Comparison of ENCODE assay signal across 8 cellular contexts in the genomic region with DNA sequence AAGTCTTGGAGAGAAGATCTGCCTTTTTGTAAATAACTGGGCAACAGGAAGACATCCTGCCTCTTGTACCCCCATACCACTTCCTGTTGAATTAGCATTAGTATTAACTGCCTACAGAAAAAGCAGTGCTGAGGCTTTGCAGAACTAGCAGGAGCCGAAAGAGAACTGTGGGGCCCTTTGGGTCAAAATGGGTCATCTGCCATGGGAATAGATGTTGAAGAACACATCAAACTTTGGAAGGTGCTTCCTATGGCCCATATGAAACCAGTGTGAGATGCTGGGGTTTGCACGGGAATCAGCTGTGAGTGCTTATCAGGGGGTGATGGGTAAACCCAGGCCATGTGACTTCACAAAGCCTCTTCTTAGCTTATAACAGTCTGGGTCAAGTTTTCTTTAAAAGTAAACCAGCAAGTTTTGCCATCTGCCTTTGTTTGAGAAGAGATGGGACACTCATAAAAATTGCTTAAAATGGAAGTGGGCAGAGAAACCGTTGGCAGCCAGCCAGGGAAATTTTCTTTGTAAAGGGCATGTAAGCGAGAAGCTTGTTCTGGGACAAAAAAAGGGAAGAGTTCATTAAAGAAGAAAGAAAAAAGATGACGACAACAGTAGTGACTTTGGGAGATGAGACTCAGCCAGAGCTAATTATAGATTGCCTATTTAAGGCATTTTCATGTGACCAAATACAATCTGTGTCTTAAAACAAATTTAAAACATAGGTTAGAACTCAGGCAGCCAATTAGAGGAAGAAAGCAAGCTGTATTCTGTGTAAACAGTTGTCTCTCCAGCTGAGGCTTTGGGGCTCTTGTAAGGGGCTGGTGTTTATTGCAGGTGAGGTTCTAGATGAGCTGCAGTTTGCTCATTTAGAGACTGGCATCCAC. TPM values are rescaled to one million over a fixed set of nuclear protein-coding genes. Genes with fewer than 3 reads are reported as not detected.
A peak's percentile ranks its signal among the peaks of the same experiment; 100 is the strongest.
DNase-seq lines count a peak whose midpoint lies in the region; ATAC-seq, FAIRE-seq and TF ChIP-seq lines count a peak whose summit lies in the region.

No MANE protein-coding gene starts in this region.

- H3K4me1 ChIP-seq in A673 (ENCODE audit: insufficient read depth, low read length, poor library complexity, severe bottlenecking) = peaks cover 38% of the 10 kb centered on the region
- peaks cover 4% of the 10 kb centered on the region; the same call in 1 of the 2 replicates for H3K4me1 ChIP-seq in H9 (ENCODE audit: insufficient read depth, low read length)
- peaks cover 39% of the 10 kb centered on the region for H3K4me1 ChIP-seq in PC-9 (replicated peaks; ENCODE audit: insufficient read depth)
- peaks cover 14 to 30% (median 14%) of the 10 kb centered on the region in 3 donors for H3K4me1 ChIP-seq in pancreas
- H3K4me1 ChIP-seq in vagina = peaks cover 64% of the 10 kb centered on the region

- H3K4me3 Mint-ChIP-seq in H9 = peak overlapping the region in 1 of 2 experiments; percentile 38; a peak in 1 of 5 replicates

- peak overlapping the region; percentile 10 to 95 (median 42); a peak in 5 of 7 replicates for H3K27ac Mint-ChIP-seq in H9

- no peak overlapping the region for H4K8ac ChIP-seq in H9 (replicated peaks; ENCODE audit: insufficient read length, low read depth, low read length)

- H3K9me2 ChIP-seq in PC-9 (ENCODE audit: insufficient read depth) = no peaks in the 10 kb centered on the region

- no peak overlapping the region for H2BK20ac ChIP-seq in H9 (ENCODE audit: low read depth, low read length, poor library complexity, severe bottlenecking)

- H3K79me1 ChIP-seq in H9 (ENCODE audit: insufficient read depth, low read depth, low read length, poor library complexity, severe bottlenecking) = no peaks in the 10 kb centered on the region

- CTCF ChIA-PET in A673 (lab: Charles Lee) = interaction anchor here (0.9 to 1.1 kb wide), 2 partner anchors 45 to 129 kb away, joined by 4 to 5 read pairs; no protein-coding TSS in a partner anchor
- CTCF ChIA-PET in PC-9 (lab: Charles Lee) = interaction anchor here (0.6 to 1.5 kb wide), 8 partner anchors 10 to 120 kb away, joined by 3 to 5 read pairs (median 4); no protein-coding TSS in a partner anchor

- no peak overlapping the region for H3K4ac ChIP-seq in H9 (ENCODE audit: low read depth, low read length)

- H3K9me3 ChIP-seq in A673 (ENCODE audit: low read depth, low read length, poor library complexity, severe bottlenecking) = no peaks in the 10 kb centered on the region
- no peaks in the 10 kb centered on the region for H3K9me3 ChIP-seq in H9 (ENCODE audit: control insufficient read depth, low read depth, low read length)
- no peaks in the 10 kb centered on the region for H3K9me3 ChIP-seq in PC-9 (ENCODE audit: insufficient read depth, low read depth)
- no peaks in the 10 kb centered on the region for H3K9me3 ChIP-seq in pancreas
- H3K9me3 ChIP-seq in vagina = no peaks in the 10 kb centered on the region

- H3K9me3 Mint-ChIP-seq in H9 = no peaks in the 10 kb centered on the region

- H3K36me3 ChIP-seq in A673 (ENCODE audit: insufficient read depth, low read length, poor library complexity, severe bottlenecking) (peaks cover 7% of the 10 kb centered on the region), PC-9 (ENCODE audit: low read depth) (no peaks in the 10 kb centered on the region), pancreas (no peaks in the 10 kb centered on the region), vagina (no peaks in the 10 kb centered on the region)

- H3K4me3 ChIP-seq in A673 (ENCODE audit: low read depth, low read length, poor library complexity, severe bottlenecking) (peak overlapping the region; percentile 20), PC-9 (no peak overlapping the region; the same call in 1 of the 2 replicates), pancreas (no peak overlapping the region), vagina (peak overlapping the region in 1 of 2 donors; percentile 29)

- POLR2A ChIA-PET in A673 (lab: Charles Lee; ENCODE audit: low non-redundant PET) = interaction anchor here (0.6 to 0.7 kb wide), 2 partner anchors 9 to 94 kb away, joined by 3 to 5 read pairs; no protein-coding TSS in a partner anchor
- POLR2A ChIA-PET in PC-9 (lab: Charles Lee; ENCODE audit: unreplicated experiment) = interaction anchor here (1.1 kb wide), 1 partner anchor 22 kb away, joined by 5 read pairs; no protein-coding TSS in a partner anchor

- DNase-seq in A673 (ENCODE audit: low spot score) (peak; percentile 92), H9 (no peak), PC-9 (peak; percentile 77 to 79), globus pallidus (ENCODE audit: low spot score) (peak; percentile 75), pancreas (peak in 4 of 6 donors; percentile 4 to 79 (median 69)), vagina (ENCODE audit: extremely low spot score in 2 of 2) (no peak)
- peak; percentile 43 for DNase-seq in activated naive CD4-positive, alpha-beta T cell treated with anti-CD3 and anti-CD28 coated beads, Interleukin-2, amount 50 U/mL, for 16 hours

- H2AK5ac ChIP-seq in H9 (ENCODE audit: insufficient read length, low read length) = no peak overlapping the region

- peaks cover 25% of the 10 kb centered on the region in 2 experiments for H3K4me1 Mint-ChIP-seq in H9

- H3K27me3 Mint-ChIP-seq in H9 (ENCODE audit: low read depth) = no peaks in the 10 kb centered on the region

- H4K20me1 ChIP-seq in H9 (ENCODE audit: control insufficient read depth, insufficient read depth, insufficient read length) (no peaks in the 10 kb centered on the region), PC-9 (ENCODE audit: insufficient read depth) (no peaks in the 10 kb centered on the region)

- H2BK12ac ChIP-seq in H9 (ENCODE audit: insufficient read length, low read depth, low read length) = no peak overlapping the region

- FAIRE-seq in pancreas (lab: Jason Lieb, UNC) = no peak

- H3K14ac ChIP-seq in H9 (ENCODE audit: insufficient read depth, low read length) = no peak overlapping the region

- no peak overlapping the region for H3K23ac ChIP-seq in H9 (ENCODE audit: insufficient read length, low read depth, low read length)

- H3F3A ChIP-seq in PC-9 (ENCODE audit: insufficient read depth, low read depth) = peaks cover 33% of the 10 kb centered on the region

- H3K36me3 Mint-ChIP-seq in H9 (ENCODE audit: insufficient read depth in 1 of 3, low read depth in 3 of 3) = peaks cover 0 to 6% (median 0%) of the 10 kb centered on the region in 3 experiments; a peak in 3 of 7 replicates

- H2AFZ ChIP-seq in H9 (ENCODE audit: low read length) (no peak overlapping the region), PC-9 (no peak overlapping the region)

- H3K79me2 ChIP-seq in H9 (ENCODE audit: insufficient read depth, low read length) (peaks cover 5% of the 10 kb centered on the region; the same call in 1 of the 2 replicates), PC-9 (ENCODE audit: low read depth) (peaks cover 79% of the 10 kb centered on the region)

- H2BK5ac ChIP-seq in H9 (ENCODE audit: insufficient read length, low read length) = no peak overlapping the region

- H4K5ac ChIP-seq in H9 (ENCODE audit: insufficient read length, low read depth, low read length) = no peak overlapping the region

- no peak overlapping the region for H3K56ac ChIP-seq in H9 (ENCODE audit: insufficient read length, low read depth, low read length)

- no peak overlapping the region for H2BK120ac ChIP-seq in H9 (ENCODE audit: low read depth, low read length, poor library complexity, severe bottlenecking)

- BruUV-seq in A673 (replicated peaks; lab: Mats Ljungman, UMichigan) = TSS peak; percentile 1
- BruUV-seq in PC-9 (replicated peaks; lab: Mats Ljungman, UMichigan) = no TSS peak

- H3K9ac ChIP-seq in H9 (ENCODE audit: extremely low read depth, insufficient read length, low read length) = no peak overlapping the region

- no peak overlapping the region for H2BK15ac ChIP-seq in H9 (ENCODE audit: low read depth, low read length)

- intact Hi-C loops in A673 (cut with micrococcal nuclease; ENCODE audit: unreplicated experiment) (no loop called here), PC-9 (cut with micrococcal nuclease; ENCODE audit: unreplicated experiment) (loop anchor here (1.0 kb wide), 1 partner anchor 45 kb away; no protein-coding TSS in a partner anchor), pancreas (cut with DNase I) (no loop called here), vagina (cut with DNase I) (no loop called here)

- no peak overlapping the region for H4K91ac ChIP-seq in H9 (ENCODE audit: insufficient read length, low read depth, low read length)

- no CpG with 5 or more reads among the region's 5 CpGs for WGBS in H9 (ENCODE audit: extremely low coverage, insufficient read length, low lambda C conversion rate)
- WGBS in pancreas, 2 donors = 18 to 24% methylated on average over 5 of the region's 5 CpGs

- H3K27me3 ChIP-seq in A673 (replicated peaks; ENCODE audit: insufficient read depth, low read depth, low read length, poor library complexity) = no peaks in the 10 kb centered on the region
- no peaks in the 10 kb centered on the region for H3K27me3 ChIP-seq in H9 (ENCODE audit: insufficient read depth, low read length)
- no peaks in the 10 kb centered on the region for H3K27me3 ChIP-seq in PC-9 (ENCODE audit: insufficient read depth, low read depth)
- H3K27me3 ChIP-seq in pancreas = no peaks in the 10 kb centered on the region
- H3K27me3 ChIP-seq in vagina = no peaks in the 10 kb centered on the region

- TF ChIP-seq CTCF in A673 (conservative IDR thresholded peaks at IDR 0.05; ENCODE audit: low read depth, low read length) (no peak), H9 (conservative IDR thresholded peaks at IDR 0.05) (no peak), PC-9 (conservative IDR thresholded peaks at IDR 0.05) (no peak), pancreas (IDR thresholded peaks at IDR 0.05) (no peak), vagina (IDR thresholded peaks at IDR 0.05) (no peak)

- peaks cover 13% of the 10 kb centered on the region for H3K23me2 ChIP-seq in H9 (ENCODE audit: insufficient read length, low read depth, low read length, poor library complexity, severe bottlenecking)

- no peak overlapping the region for H3K18ac ChIP-seq in H9 (ENCODE audit: insufficient read length, low read depth, low read length)

- no peak overlapping the region for H3K4me2 ChIP-seq in H9 (ENCODE audit: insufficient read depth, insufficient read length, low read length)
- H3K4me2 ChIP-seq in PC-9 = peak overlapping the region; percentile 43

- TF ChIP-seq POLR2A in vagina (IDR thresholded peaks at IDR 0.05) = no peak

- H3T11ph ChIP-seq in H9 (ENCODE audit: low read length) = no peak overlapping the region

- ATAC-seq in pancreas = no peak
- ATAC-seq in activated CD4-positive, CD25-positive, alpha-beta regulatory T cell treated with anti-CD3 and anti-CD28 coated beads, Interleukin-2, amount 50 U/mL, for 24 hours = no peak

- H3K27ac ChIP-seq in A673 (ENCODE audit: low read depth, low read length, poor library complexity, severe bottlenecking) = peak overlapping the region; percentile 93
- H3K27ac ChIP-seq in H9 (ENCODE audit: insufficient read length, low read depth, low read length) = no peak overlapping the region
- H3K27ac ChIP-seq in PC-9 = peak overlapping the region; percentile 63
- H3K27ac ChIP-seq in pancreas = peak overlapping the region in 2 of 4 donors; percentile 62 to 63
- peak overlapping the region; percentile 99 for H3K27ac ChIP-seq in vagina

RNA-seq across cellular contexts. Expression of a gene that starts 4.4 kb away (rescaled TPM):
- 24.7 and 26.1 TPM in 2 replicates for total RNA-seq in A673 (2021)
- total RNA-seq in H9 (2021) = 16.0 and 16.9 TPM in 2 replicates
- total RNA-seq in PC-9 (2021) = 11.7 and 13.4 TPM in 2 replicates
- total RNA-seq in pancreas = 100 to 1,000 TPM in 1 of 6 donors, 10 to 100 TPM in 3, 1 to 10 TPM in 2; 6.8 to 134 (median 12.6) TPM
- 10 to 100 TPM; 73.6 to 82.8 TPM for polyA plus RNA-seq in pancreas
- 44.4 TPM for total RNA-seq in vagina

RNA-seq across cellular contexts. Expression of a gene that starts 5.3 kb away (rescaled TPM):
- total RNA-seq in A673 (2021) (9.3 and 10.8 TPM in 2 replicates), H9 (2021) (6.3 TPM in 2 replicates), PC-9 (2021) (16.1 and 17.3 TPM in 2 replicates), pancreas (1 to 10 TPM; 3.0 to 6.2 (median 3.8) TPM), vagina (13.3 TPM)
- polyA plus RNA-seq in pancreas = 1 to 10 TPM; 6.4 to 6.8 TPM

RNA-seq across cellular contexts. Expression of a gene that starts 55.1 kb away (rescaled TPM):
- total RNA-seq in A673 (2021) = 120 and 122 TPM in 2 replicates
- 60.4 and 63.9 TPM in 2 replicates for total RNA-seq in H9 (2021)
- total RNA-seq in PC-9 (2021) = 95.2 and 124 TPM in 2 replicates
- total RNA-seq in pancreas = 10 to 100 TPM; 25.4 to 43.1 (median 34.2) TPM
- polyA plus RNA-seq in pancreas = 10 to 100 TPM; 66.0 to 78.5 TPM
- 101 TPM for total RNA-seq in vagina

Comparison
In these comparisons a context has a peak if more than half of its experiments do, and no peak if none do; other contexts are left out.
1. DNase-seq: peak in A673 (single experiment), PC-9 (2 of 2), activated naive CD4-positive, alpha-beta T cell treated with anti-CD3 and anti-CD28 coated beads, Interleukin-2, amount 50 U/mL, for 16 hours (single experiment), globus pallidus (single experiment) and pancreas (4 of 6); none in H9 (single experiment) and vagina (0 of 2).